9 cellular contexts compared by ENCODE assay signal in genomic region chr2:204625135-204625534, GRCh38.
DNase-seq lines count a peak whose midpoint lies in the region; ATAC-seq and TF ChIP-seq lines count a peak whose summit lies in the region.
"Had no signal": no experiment of that assay in that cellular context is flagged by ENCODE, and none has a peak within 500 bp of the region (broad histone marks: within the 10 kb centered on the region; RNA-seq: fewer than 3 reads in every experiment).

No MANE protein-coding gene starts in this region.

- TF ChIP-seq POLR2A in gastroesophageal sphincter (IDR thresholded peaks at IDR 0.05) = no peak

- POLR2A ChIA-PET in A673 (lab: Charles Lee; ENCODE audit: low non-redundant PET) = no interaction called here

- CTCF ChIA-PET in A673 (lab: Charles Lee) = no interaction called here

- no peak overlapping the region for H3K27ac ChIP-seq in A673 (ENCODE audit: low read depth, low read length, poor library complexity, severe bottlenecking)
- H3K27ac ChIP-seq in gastroesophageal sphincter = no peak overlapping the region

- H3K9me3 ChIP-seq in A673 (ENCODE audit: low read depth, low read length, poor library complexity, severe bottlenecking) = no peaks in the 10 kb centered on the region
- no peaks in the 10 kb centered on the region for H3K9me3 ChIP-seq in gastroesophageal sphincter

- intact Hi-C loops in A673 (cut with micrococcal nuclease; ENCODE audit: unreplicated experiment) = no loop called here

- peak; percentile 21 for DNase-seq in A673 (ENCODE audit: low spot score)
- DNase-seq in GM12865 (ENCODE audit: low read depth) = peak; percentile 1
- DNase-seq in SW480 (ENCODE audit: low spot score) = peak; percentile 2
- DNase-seq in inferior parietal cortex (ENCODE audit: extremely low spot score) = peak; percentile 59
- DNase-seq in activated effector memory CD4-positive, alpha-beta T cell treated with anti-CD3 and anti-CD28 coated beads, Interleukin-2, amount 50 U/mL, for 16 hours = no peak
- no peak for DNase-seq in NOMO-1 treated with dmso at 0.1 percent for 144 hours (lab: John Stamatoyannopoulos, UW; ENCODE audit: unreplicated experiment)
- no peak for DNase-seq in activated CD4-positive, alpha-beta T cell treated with anti-CD3 and anti-CD28 coated beads, Interleukin-2, amount 50 U/mL, for 48 hours
- DNase-seq: Karpas-422 had no signal

- BruUV-seq in A673 (replicated peaks; lab: Mats Ljungman, UMichigan) = no TSS peak

- H3K36me3 ChIP-seq in A673 (ENCODE audit: insufficient read depth, low read length, poor library complexity, severe bottlenecking) (no peaks in the 10 kb centered on the region), gastroesophageal sphincter (no peaks in the 10 kb centered on the region)

- H3K4me1 ChIP-seq in A673 (ENCODE audit: insufficient read depth, low read length, poor library complexity, severe bottlenecking) (no peaks in the 10 kb centered on the region), gastroesophageal sphincter (peaks cover 0 to 13% (median 0%) of the 10 kb centered on the region in 3 donors)

- H3K4me3 ChIP-seq in A673 (ENCODE audit: low read depth, low read length, poor library complexity, severe bottlenecking) (no peak overlapping the region), GM12865 (ENCODE audit: low read depth, low read length) (no peak overlapping the region), gastroesophageal sphincter (no peak overlapping the region)

- TF ChIP-seq CTCF in A673 (conservative IDR thresholded peaks at IDR 0.05; ENCODE audit: low read depth, low read length) (peak; percentile 35), GM12865 (IDR thresholded peaks at IDR 0.05; ENCODE audit: insufficient read depth, low read depth, low read length, missing control alignments) (no peak), gastroesophageal sphincter (IDR thresholded peaks at IDR 0.05) (peak in 2 of 4 experiments; percentile 7 to 33)

- 81 to 100% methylated on average over 2 of the region's 2 CpGs for WGBS in gastroesophageal sphincter (ENCODE audit: low coverage in 1 of 2), 2 donors

- ATAC-seq in gastroesophageal sphincter = no peak

- H3K27me3 ChIP-seq in A673 (replicated peaks; ENCODE audit: insufficient read depth, low read depth, low read length, poor library complexity) (no peaks in the 10 kb centered on the region), gastroesophageal sphincter (no peaks in the 10 kb centered on the region)

- no peak for TF ChIP-seq EP300 in gastroesophageal sphincter (IDR thresholded peaks at IDR 0.05)

Comparison
In these comparisons a context has a peak if more than half of its experiments do, and no peak if none do; other contexts are left out.
1. DNase-seq: peak in A673 (single experiment), GM12865 (single experiment), SW480 (single experiment) and inferior parietal cortex (single experiment); none in activated effector memory CD4-positive, alpha-beta T cell treated with anti-CD3 and anti-CD28 coated beads, Interleukin-2, amount 50 U/mL, for 16 hours (single experiment), NOMO-1 treated with dmso at 0.1 percent for 144 hours (single experiment) and activated CD4-positive, alpha-beta T cell treated with anti-CD3 and anti-CD28 coated beads, Interleukin-2, amount 50 U/mL, for 48 hours (0 of 2).